ENCODE assay signal across 1 cellular context in the genomic region with DNA sequence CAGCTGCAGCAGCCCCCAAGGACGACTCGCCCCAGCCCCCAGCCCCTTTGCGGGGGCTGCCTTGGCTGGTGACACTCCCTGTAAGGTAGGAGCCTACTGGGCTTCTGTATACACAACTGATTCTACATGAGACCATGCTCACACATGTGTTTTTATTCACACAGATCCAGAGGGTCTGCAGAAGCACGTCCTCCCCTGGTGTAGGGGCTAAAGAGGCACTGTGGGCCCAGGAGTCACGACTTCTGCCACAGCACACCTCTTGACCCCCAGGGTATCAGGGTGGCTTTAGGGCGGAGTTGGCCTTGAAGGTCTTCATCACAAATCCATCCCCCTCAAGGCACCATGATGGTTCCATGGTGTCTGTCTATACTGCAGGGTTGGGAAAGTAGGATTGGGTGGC.
TF ChIP-seq lines count a peak whose summit lies in the region.

No MANE protein-coding gene starts in this region.

TF ChIP-seq in H1, 55 proteins besides CTCF, POLR2A, EP300 and RAD21 (continued from another document):
- TF ChIP-seq HDAC6 (IDR thresholded peaks at IDR 0.05; ENCODE audit: low read depth, low read length): no peak
